11 cellular contexts compared by ENCODE assay signal in genomic region chrX:13377537-13377936, GRCh38. TPM values are rescaled to one million over a fixed set of nuclear protein-coding genes. Genes with fewer than 3 reads are reported as not detected.
DNase-seq lines count a peak whose midpoint lies in the region; ATAC-seq and TF ChIP-seq lines count a peak whose summit lies in the region.
"Had no signal": no experiment of that assay in that cellular context is flagged by ENCODE, and none has a peak within 500 bp of the region (broad histone marks: within the 10 kb centered on the region; RNA-seq: fewer than 3 reads in every experiment).

No MANE protein-coding gene starts in this region.

- no peak for ATAC-seq in GM19467 (IDR thresholded peaks at IDR 0.05; ENCODE audit: unreplicated experiment)
- ATAC-seq: activated T-cell treated with anti-CD3 and anti-CD28 coated beads, Interleukin-2, amount 50 U/mL, for 4 hours had no signal

- DNase-seq in DMS 273 (lab: John Stamatoyannopoulos, UW; ENCODE audit: unreplicated experiment) (peak; percentile 99), NCI-H2171 (lab: John Stamatoyannopoulos, UW) (peak; percentile 66), cardiac fibroblast (ENCODE audit: low read depth in 2 of 2) (peak; percentile 90 to 96), myocyte (ENCODE audit: low read depth) (peak; percentile 96), NOMO-1 treated with DMSO at 0.1 percent for 48 hours (lab: John Stamatoyannopoulos, UW; ENCODE audit: unreplicated experiment) (no peak), T-helper 2 cell (no peak)
- no peak for DNase-seq in stimulated activated CD4-positive, alpha-beta T cell treated with anti-CD3 and anti-CD28 coated beads, Interleukin-1b, Interleukin-23, amount 100 ng/mL, for 48 hours
- DNase-seq: activated T-cell treated with anti-CD3 and anti-CD28 coated beads, Interleukin-2, amount 50 U/mL, for 4 hours had no signal

- H3K4me3 ChIP-seq in cardiac fibroblast (replicated peaks in 1 of 2; ENCODE audit: low read depth in 2 of 2, low read length in 2 of 2) = peak overlapping the region in 1 of 2 donors; percentile 2
- H3K4me3 ChIP-seq: upper lobe of left lung had no signal

- TF ChIP-seq CTCF in cardiac fibroblast (IDR thresholded peaks at IDR 0.05; ENCODE audit: low read depth, low read length) = no peak

RNA-seq across cellular contexts. Expression of gene ATXN3L, which starts 57.7 kb away (rescaled TPM):
- not detected in 2 replicates for total RNA-seq in myocyte
- polyA plus RNA-seq in myocyte (2012) = not detected
- total RNA-seq: activated T-cell treated with anti-CD3 and anti-CD28 coated beads, Interleukin-2, amount 50 U/mL, for 4 hours; mesenteric fat pad; upper lobe of left lung had no signal

Comparison
In these comparisons a context has a peak if more than half of its experiments do, and no peak if none do; other contexts are left out.
1. DNase-seq: peak in DMS 273 (single experiment), NCI-H2171 (single experiment), cardiac fibroblast (2 of 2) and myocyte (single experiment); none in stimulated activated CD4-positive, alpha-beta T cell treated with anti-CD3 and anti-CD28 coated beads, Interleukin-1b, Interleukin-23, amount 100 ng/mL, for 48 hours (single experiment), NOMO-1 treated with DMSO at 0.1 percent for 48 hours (single experiment) and T-helper 2 cell (0 of 5).